In genomic region chr4:149306537-149306936, GRCh38 we compare ENCODE assay signal across 14 cellular contexts.
A peak's percentile ranks its signal among the peaks of the same experiment; 100 is the strongest.
DNase-seq lines count a peak whose midpoint lies in the region; ATAC-seq and TF ChIP-seq lines count a peak whose summit lies in the region.
"Had no signal": no experiment of that assay in that cellular context is flagged by ENCODE, and none has a peak within 500 bp of the region (broad histone marks: within the 10 kb centered on the region; RNA-seq: fewer than 3 reads in every experiment).

No MANE protein-coding gene starts in this region.

- ATAC-seq in GM18520 (IDR thresholded peaks at IDR 0.05; ENCODE audit: unreplicated experiment) (peak; percentile 51), HG02610 (IDR thresholded peaks at IDR 0.05; ENCODE audit: unreplicated experiment) (peak; percentile 82), GM21825 (IDR thresholded peaks at IDR 0.05; ENCODE audit: unreplicated experiment) (no peak), GM21360 (IDR thresholded peaks at IDR 0.05; ENCODE audit: unreplicated experiment) (no peak)

- no peak overlapping the region for H3K4me3 ChIP-seq in SK-N-MC
- H3K4me3 ChIP-seq in uterus = no peak overlapping the region
- H3K4me3 ChIP-seq: HAP-1 had no signal

- no peaks in the 10 kb centered on the region for H3K4me1 ChIP-seq in uterus
- H3K4me1 ChIP-seq: HAP-1 had no signal

- TF ChIP-seq POLR2A in uterus (IDR thresholded peaks at IDR 0.05) = no peak

- H3K36me3 ChIP-seq in SK-N-MC (ENCODE audit: insufficient read depth, low read length) = no peaks in the 10 kb centered on the region
- H3K36me3 ChIP-seq in uterus = no peaks in the 10 kb centered on the region
- H3K36me3 ChIP-seq: HAP-1 had no signal

- intact Hi-C loops in uterus (cut with DNase I; ENCODE audit: low total_unique reads) = no loop called here

- DNase-seq in SK-N-MC (ENCODE audit: low read depth, low spot score) (peak; percentile 24), kidney tubule cell (ENCODE audit: low spot score) (peak; percentile 23), uterus (no peak), NCI-H2227 treated with DMSO at 0.1 percent for 48 hours (lab: John Stamatoyannopoulos, UW) (no peak)
- DNase-seq: C1 segment of cervical spinal cord; Calu3; CD4-positive, alpha-beta T cell; DMS 273 treated with DMSO at 0.1 percent for 48 hours had no signal

- no peak overlapping the region for H3K9ac ChIP-seq in SK-N-MC (ENCODE audit: insufficient read length)

- H3K27me3 ChIP-seq in uterus = no peaks in the 10 kb centered on the region

- no peak overlapping the region for H3K27ac ChIP-seq in SK-N-MC
- no peak overlapping the region for H3K27ac ChIP-seq in uterus
- H3K27ac ChIP-seq: HL-60 had no signal

- H3K9me3 ChIP-seq in SK-N-MC (ENCODE audit: low read depth, low read length) (no peaks in the 10 kb centered on the region), uterus (no peaks in the 10 kb centered on the region)
- H3K9me3 ChIP-seq: HAP-1 had no signal

- TF ChIP-seq CTCF in uterus (IDR thresholded peaks at IDR 0.05) = no peak

Comparison
In these comparisons a context has a peak if more than half of its experiments do, and no peak if none do; other contexts are left out.
1. ATAC-seq: peak in GM18520 (single experiment) and HG02610 (single experiment); none in GM21825 (single experiment) and GM21360 (single experiment).
2. DNase-seq: peak in SK-N-MC (single experiment) and kidney tubule cell (single experiment); none in uterus (0 of 2) and NCI-H2227 treated with DMSO at 0.1 percent for 48 hours (single experiment).